In genomic region chr15:84836859-84837258, GRCh38 we compare ENCODE assay signal across 18 cellular contexts. TPM values are rescaled to one million over a fixed set of nuclear protein-coding genes. Genes with fewer than 3 reads are reported as not detected.
"Had no signal": no experiment of that assay in that cellular context is flagged by ENCODE, and none has a peak within 500 bp of the region (broad histone marks: within the 10 kb centered on the region; RNA-seq: fewer than 3 reads in every experiment).

No MANE protein-coding gene starts in this region.

- H3K36me3 ChIP-seq: esophagus squamous epithelium, ovary had no signal

- H3K9me3 ChIP-seq: esophagus squamous epithelium, mucosa of descending colon, ovary had no signal

- H3K27ac ChIP-seq: esophagus squamous epithelium, ovary, SK-N-MC had no signal

- DNase-seq: activated CD4-positive, alpha-beta T cell treated with anti-CD3 and anti-CD28 coated beads, Interleukin-2, amount 50 U/mL, for 48 hours; activated CD4-positive, CD25-positive, alpha-beta regulatory T cell treated with anti-CD3 and anti-CD28 coated beads, Interleukin-2, amount 50 U/mL, for 72 hours; activated effector memory CD4-positive, alpha-beta T cell treated with Interleukin-2 at 50 U/mL for 16 hours; activated naive CD4-positive, alpha-beta T cell treated with anti-CD3 and anti-CD28 coated beads, Interleukin-2, amount 50 U/mL, for 16 hours; activated T-cell treated with anti-CD3 and anti-CD28 coated beads, Interleukin-2, amount 50 U/mL, for 4 hours; esophagus squamous epithelium; foreskin fibroblast; glutamatergic neuron; left colon; mucosa of descending colon; naive thymus-derived CD4-positive, alpha-beta T cell; ovary; stimulated activated CD4-positive, alpha-beta T cell treated with anti-CD3 and anti-CD28 coated beads, Interleukin-2, amount 100 ng/mL, for 48 hours; substantia nigra; T-helper 1 cell; T1000 had no signal

- H3K4me3 ChIP-seq: esophagus squamous epithelium, mucosa of descending colon, ovary, SK-N-MC had no signal

- H3K27me3 ChIP-seq: esophagus squamous epithelium, ovary had no signal

- ATAC-seq: activated T-cell treated with anti-CD3 and anti-CD28 coated beads, Interleukin-2, amount 50 U/mL, for 4 hours; left colon; mucosa of descending colon; naive thymus-derived CD4-positive, alpha-beta T cell; stimulated activated memory B cell treated with anti-CD40 and anti-IgM and Interleukin-4, amounts not matched to agents 10 μg/mL and 1 μg/mL and 100 μg/mL, for 72 hours had no signal

RNA-seq across cellular contexts. Expression of gene SLC28A1, which starts 47.6 kb away (rescaled TPM):
- total RNA-seq: activated T-cell treated with anti-CD3 and anti-CD28 coated beads, Interleukin-2, amount 50 U/mL, for 4 hours; esophagus squamous epithelium; left colon; mucosa of descending colon; naive thymus-derived CD4-positive, alpha-beta T cell had no signal
